Comparison of ENCODE assay signal across 1 cellular context in genomic region chr11:11105361-11105760, GRCh38.
TF ChIP-seq lines count a peak whose summit lies in the region.

No MANE protein-coding gene starts in this region.

TF ChIP-seq in GM12878, 131 proteins besides CTCF, POLR2A, EP300 and RAD21 (continued from another document):
- TF ChIP-seq, protein P1, sequence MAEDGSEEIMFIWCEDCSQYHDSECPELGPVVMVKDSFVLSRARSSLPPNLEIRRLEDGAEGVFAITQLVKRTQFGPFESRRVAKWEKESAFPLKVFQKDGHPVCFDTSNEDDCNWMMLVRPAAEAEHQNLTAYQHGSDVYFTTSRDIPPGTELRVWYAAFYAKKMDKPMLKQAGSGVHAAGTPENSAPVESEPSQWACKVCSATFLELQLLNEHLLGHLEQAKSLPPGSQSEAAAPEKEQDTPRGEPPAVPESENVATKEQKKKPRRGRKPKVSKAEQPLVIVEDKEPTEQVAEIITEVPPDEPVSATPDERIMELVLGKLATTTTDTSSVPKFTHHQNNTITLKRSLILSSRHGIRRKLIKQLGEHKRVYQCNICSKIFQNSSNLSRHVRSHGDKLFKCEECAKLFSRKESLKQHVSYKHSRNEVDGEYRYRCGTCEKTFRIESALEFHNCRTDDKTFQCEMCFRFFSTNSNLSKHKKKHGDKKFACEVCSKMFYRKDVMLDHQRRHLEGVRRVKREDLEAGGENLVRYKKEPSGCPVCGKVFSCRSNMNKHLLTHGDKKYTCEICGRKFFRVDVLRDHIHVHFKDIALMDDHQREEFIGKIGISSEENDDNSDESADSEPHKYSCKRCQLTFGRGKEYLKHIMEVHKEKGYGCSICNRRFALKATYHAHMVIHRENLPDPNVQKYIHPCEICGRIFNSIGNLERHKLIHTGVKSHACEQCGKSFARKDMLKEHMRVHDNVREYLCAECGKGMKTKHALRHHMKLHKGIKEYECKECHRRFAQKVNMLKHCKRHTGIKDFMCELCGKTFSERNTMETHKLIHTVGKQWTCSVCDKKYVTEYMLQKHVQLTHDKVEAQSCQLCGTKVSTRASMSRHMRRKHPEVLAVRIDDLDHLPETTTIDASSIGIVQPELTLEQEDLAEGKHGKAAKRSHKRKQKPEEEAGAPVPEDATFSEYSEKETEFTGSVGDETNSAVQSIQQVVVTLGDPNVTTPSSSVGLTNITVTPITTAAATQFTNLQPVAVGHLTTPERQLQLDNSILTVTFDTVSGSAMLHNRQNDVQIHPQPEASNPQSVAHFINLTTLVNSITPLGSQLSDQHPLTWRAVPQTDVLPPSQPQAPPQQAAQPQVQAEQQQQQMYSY (CRISPR knock-in tag; IDR thresholded peaks at IDR 0.05): no peak
- TF ChIP-seq, protein P2, sequence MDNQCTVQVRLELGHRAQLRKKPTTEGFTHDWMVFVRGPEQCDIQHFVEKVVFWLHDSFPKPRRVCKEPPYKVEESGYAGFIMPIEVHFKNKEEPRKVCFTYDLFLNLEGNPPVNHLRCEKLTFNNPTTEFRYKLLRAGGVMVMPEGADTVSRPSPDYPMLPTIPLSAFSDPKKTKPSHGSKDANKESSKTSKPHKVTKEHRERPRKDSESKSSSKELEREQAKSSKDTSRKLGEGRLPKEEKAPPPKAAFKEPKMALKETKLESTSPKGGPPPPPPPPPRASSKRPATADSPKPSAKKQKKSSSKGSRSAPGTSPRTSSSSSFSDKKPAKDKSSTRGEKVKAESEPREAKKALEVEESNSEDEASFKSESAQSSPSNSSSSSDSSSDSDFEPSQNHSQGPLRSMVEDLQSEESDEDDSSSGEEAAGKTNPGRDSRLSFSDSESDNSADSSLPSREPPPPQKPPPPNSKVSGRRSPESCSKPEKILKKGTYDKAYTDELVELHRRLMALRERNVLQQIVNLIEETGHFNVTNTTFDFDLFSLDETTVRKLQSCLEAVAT (IDR thresholded peaks at IDR 0.05): no peak
- TF ChIP-seq BACH1 (IDR thresholded peaks at IDR 0.05; ENCODE audit: borderline replicate concordance): no peak
- TF ChIP-seq HDAC6 (IDR thresholded peaks at IDR 0.05; ENCODE audit: unreplicated experiment): no peak
